Comparison of ENCODE assay signal across 20 cellular contexts in genomic region chr16:27389272-27389961, GRCh38. TPM values are rescaled to one million over a fixed set of nuclear protein-coding genes. Genes with fewer than 3 reads are reported as not detected.
A peak's percentile ranks its signal among the peaks of the same experiment; 100 is the strongest.
DNase-seq lines count a peak whose midpoint lies in the region; ATAC-seq, FAIRE-seq and TF ChIP-seq lines count a peak whose summit lies in the region.
"Had no signal": no experiment of that assay in that cellular context is flagged by ENCODE, and none has a peak within 500 bp of the region (broad histone marks: within the 10 kb centered on the region; RNA-seq: fewer than 3 reads in every experiment).

No MANE protein-coding gene starts in this region.

- H3K4me1 Mint-ChIP-seq in HFFc6 (ENCODE audit: low read depth) = peaks cover 27% of the 10 kb centered on the region
- H3K4me1 Mint-ChIP-seq in activated T-helper 1 cell treated with anti-CD3 and anti-CD28 coated beads, Interleukin-12 subunit alpha, Interleukin-12 subunit beta, Interleukin-2, Interleukin-4 antibody, amounts not matched to agents 30 ng/mL and 10 ng/mL and 1 ng/mL, durations not matched to agents 14 hours and 24 hours and 36 hours (ENCODE audit: low read depth) = peaks cover 51% of the 10 kb centered on the region

- peaks cover 23% of the 10 kb centered on the region for H3K9me3 Mint-ChIP-seq in HFFc6
- H3K9me3 Mint-ChIP-seq in activated T-helper 1 cell treated with anti-CD3 and anti-CD28 coated beads, Interleukin-12 subunit alpha, Interleukin-12 subunit beta, Interleukin-2, Interleukin-4 antibody, amounts not matched to agents 30 ng/mL and 10 ng/mL and 1 ng/mL, durations not matched to agents 14 hours and 24 hours and 36 hours = peaks cover 54% of the 10 kb centered on the region

- TF ChIP-seq POLR2A in GM18505 (IDR thresholded peaks at IDR 0.05; ENCODE audit: borderline replicate concordance, extremely low read depth, insufficient read depth, insufficient read length) = no peak

- intact Hi-C loops in activated T-helper 1 cell treated with anti-CD3 and anti-CD28 coated beads, Interleukin-12 subunit alpha, Interleukin-12 subunit beta, Interleukin-2, Interleukin-4 antibody, amounts not matched to agents 30 ng/mL and 10 ng/mL and 1 ng/mL, durations not matched to agents 14 hours and 24 hours and 36 hours (cut with micrococcal nuclease) = no loop called here
- intact Hi-C loops in posterior cingulate gyrus (cut with DNase I) = no loop called here

- peaks cover 7% of the 10 kb centered on the region for H3K36me3 Mint-ChIP-seq in HFFc6 (ENCODE audit: low read depth)
- peaks cover 21% of the 10 kb centered on the region for H3K36me3 Mint-ChIP-seq in activated T-helper 1 cell treated with anti-CD3 and anti-CD28 coated beads, Interleukin-12 subunit alpha, Interleukin-12 subunit beta, Interleukin-2, Interleukin-4 antibody, amounts not matched to agents 30 ng/mL and 10 ng/mL and 1 ng/mL, durations not matched to agents 14 hours and 24 hours and 36 hours (ENCODE audit: low read depth)

- no peak for TF ChIP-seq CTCF in HFFc6 (IDR thresholded peaks at IDR 0.05)

- H3K27me3 Mint-ChIP-seq in HFFc6 (ENCODE audit: insufficient read depth) = peaks cover 7% of the 10 kb centered on the region; the same call in 1 of the 2 replicates
- H3K27me3 Mint-ChIP-seq in activated T-helper 1 cell treated with anti-CD3 and anti-CD28 coated beads, Interleukin-12 subunit alpha, Interleukin-12 subunit beta, Interleukin-2, Interleukin-4 antibody, amounts not matched to agents 30 ng/mL and 10 ng/mL and 1 ng/mL, durations not matched to agents 14 hours and 24 hours and 36 hours (ENCODE audit: insufficient read depth) = no peaks in the 10 kb centered on the region

- H3K4me3 Mint-ChIP-seq in HFFc6 = no peak overlapping the region
- H3K4me3 Mint-ChIP-seq in activated T-helper 1 cell treated with anti-CD3 and anti-CD28 coated beads, Interleukin-12 subunit alpha, Interleukin-12 subunit beta, Interleukin-2, Interleukin-4 antibody, amounts not matched to agents 30 ng/mL and 10 ng/mL and 1 ng/mL, durations not matched to agents 14 hours and 24 hours and 36 hours = peak overlapping the region; percentile 37

- H3K27ac Mint-ChIP-seq in HFFc6 = no peak overlapping the region
- no peak overlapping the region for H3K27ac Mint-ChIP-seq in activated T-helper 1 cell treated with anti-CD3 and anti-CD28 coated beads, Interleukin-12 subunit alpha, Interleukin-12 subunit beta, Interleukin-2, Interleukin-4 antibody, amounts not matched to agents 30 ng/mL and 10 ng/mL and 1 ng/mL, durations not matched to agents 14 hours and 24 hours and 36 hours

- no peak for ATAC-seq in GM18505 (IDR thresholded peaks at IDR 0.05; ENCODE audit: unreplicated experiment)
- ATAC-seq: Right ventricle myocardium inferior had no signal

- FAIRE-seq in GM18507 (lab: Jason Lieb, UNC) = peak; percentile 81
- FAIRE-seq: bronchial epithelial cell had no signal

- no peak for DNase-seq in GM18507 (ENCODE audit: extremely low spot score, insufficient read length, low read depth)
- DNase-seq in HFFc6 = peak; percentile 22
- no peak for DNase-seq in activated T-helper 1 cell treated with anti-CD3 and anti-CD28 coated beads, Interleukin-12 subunit alpha, Interleukin-12 subunit beta, Interleukin-2, Interleukin-4 antibody, amounts not matched to agents 30 ng/mL and 10 ng/mL and 1 ng/mL, durations not matched to agents 14 hours and 24 hours and 36 hours (ENCODE audit: low spot score)
- peak; percentile 22 for DNase-seq in pons (ENCODE audit: low spot score)
- no peak for DNase-seq in kidney glomerular epithelial cell (lab: John Stamatoyannopoulos, UW)
- no peak for DNase-seq in posterior cingulate gyrus
- DNase-seq: activated CD4-positive, alpha-beta T cell treated with anti-CD3 and anti-CD28 coated beads for 4 hours; activated effector memory CD4-positive, alpha-beta T cell treated with Interleukin-2 at 50 U/mL for 16 hours; foreskin melanocyte; hippocampal formation; islet precursor cell; NCI-H2171 treated with DMSO at 0.1 percent for 48 hours; NCI-H69; stimulated activated CD4-positive, alpha-beta T cell treated with anti-CD3 and anti-CD28 coated beads, Interleukin-12 subunit alpha, Interleukin-12 subunit beta, amount 100 ng/mL, for 4 hours; substantia nigra; SW 1271 had no signal

RNA-seq across cellular contexts. Expression of gene IL21R, which starts 12.6 kb away (rescaled TPM):
- 1 to 10 TPM in 5 of 6 experiments, under 1 TPM in 1; 0.96 to 1.8 (median 1.2) TPM for total RNA-seq in HFFc6 (2021; fragmentation: NEBNext Ultra II Directional; extraction: Animal tissue kit (Norgen Biotek cat#: 25700))
- total RNA-seq in activated T-helper 1 cell treated with anti-CD3 and anti-CD28 coated beads, Interleukin-12 subunit alpha, Interleukin-12 subunit beta, Interleukin-2, Interleukin-4 antibody, amounts not matched to agents 30 ng/mL and 10 ng/mL and 1 ng/mL, durations not matched to agents 14 hours and 24 hours and 36 hours = 101 and 104 TPM in 2 replicates
- total RNA-seq: bronchial epithelial cell, epithelial cell of proximal tubule had no signal

Comparison
In these comparisons a context has a peak if more than half of its experiments do, and no peak if none do; other contexts are left out.
1. DNase-seq: peak in HFFc6 (single experiment) and pons (single experiment); none in GM18507 (single experiment), activated T-helper 1 cell treated with anti-CD3 and anti-CD28 coated beads, Interleukin-12 subunit alpha, Interleukin-12 subunit beta, Interleukin-2, Interleukin-4 antibody, amounts not matched to agents 30 ng/mL and 10 ng/mL and 1 ng/mL, durations not matched to agents 14 hours and 24 hours and 36 hours (single experiment), kidney glomerular epithelial cell (single experiment) and posterior cingulate gyrus (0 of 10).
2. RNA of gene IL21R, which starts 12.6 kb away (total RNA-seq): 101 to 104 TPM in activated T-helper 1 cell treated with anti-CD3 and anti-CD28 coated beads, Interleukin-12 subunit alpha, Interleukin-12 subunit beta, Interleukin-2, Interleukin-4 antibody, amounts not matched to agents 30 ng/mL and 10 ng/mL and 1 ng/mL, durations not matched to agents 14 hours and 24 hours and 36 hours; 0.96 to 1.8 TPM in HFFc6; every median in the first group is over 10 times any median in the second.